ENCODE assay signal across 8 cellular contexts in the genomic region with DNA sequence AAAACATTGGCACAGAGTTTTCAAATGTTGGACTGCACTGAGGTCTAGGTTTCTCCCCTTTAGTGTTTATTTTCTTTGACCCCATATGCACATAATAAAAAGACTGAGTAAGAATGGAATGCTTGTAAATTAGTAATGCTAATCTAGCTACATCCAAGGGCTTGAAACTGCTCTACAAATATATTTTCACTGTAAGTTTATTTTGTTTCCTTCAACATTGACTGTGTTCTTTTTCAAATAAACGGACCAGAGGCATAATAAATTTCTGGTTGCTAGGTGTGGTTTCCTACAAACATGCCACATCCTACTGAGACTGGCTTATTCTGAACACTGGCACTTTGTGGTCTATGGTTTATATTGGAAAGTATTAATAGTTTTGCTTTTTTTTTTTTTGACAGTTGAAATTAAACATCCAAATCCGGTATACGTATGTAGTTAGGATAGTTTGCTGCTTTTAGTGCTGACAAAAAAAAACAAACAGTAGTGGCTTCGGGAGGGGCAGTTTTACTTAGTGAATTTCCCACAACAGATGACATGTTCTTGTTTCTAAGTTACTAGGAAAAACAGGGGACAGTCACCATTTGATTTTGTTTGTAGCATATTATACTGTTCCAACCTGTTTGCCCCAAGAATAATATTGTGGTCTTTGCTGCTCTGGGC. TPM values are rescaled to one million over a fixed set of nuclear protein-coding genes. Genes with fewer than 3 reads are reported as not detected.
A peak's percentile ranks its signal among the peaks of the same experiment; 100 is the strongest.
DNase-seq lines count a peak whose midpoint lies in the region; ATAC-seq and TF ChIP-seq lines count a peak whose summit lies in the region.

No MANE protein-coding gene starts in this region.

- CTCF ChIA-PET in A673 (lab: Charles Lee): no interaction called here

- no peaks in the 10 kb centered on the region for H3K27me3 Mint-ChIP-seq in mesothelial cell of epicardium (ENCODE audit: low read depth)

- BruUV-seq in A673 (replicated peaks; lab: Mats Ljungman, UMichigan): no TSS peak

- H3K27me3 ChIP-seq in ascending aorta (no peaks in the 10 kb centered on the region), A673 (replicated peaks; ENCODE audit: insufficient read depth, low read depth, low read length, poor library complexity) (no peaks in the 10 kb centered on the region)

- H3K4me3 ChIP-seq in ascending aorta (peak overlapping the region in 1 of 2 donors; percentile 13), A673 (ENCODE audit: low read depth, low read length, poor library complexity, severe bottlenecking) (no peak overlapping the region)

- H3K9me3 ChIP-seq in ascending aorta (no peaks in the 10 kb centered on the region), A673 (ENCODE audit: low read depth, low read length, poor library complexity, severe bottlenecking) (no peaks in the 10 kb centered on the region)

- H3K36me3 Mint-ChIP-seq in mesothelial cell of epicardium: peaks cover 10% of the 10 kb centered on the region

- peak; percentile 62 for DNase-seq in AG08395 (ENCODE audit: low spot score)
- DNase-seq in ascending aorta (ENCODE audit: low spot score in 2 of 2): no peak
- no peak for DNase-seq in mesothelial cell of epicardium (ENCODE audit: low spot score in 2 of 2, unreplicated experiment in 2 of 2)
- no peak for DNase-seq in GOT3 (lab: John Stamatoyannopoulos, UW)
- no peak for DNase-seq in activated CD4-positive, CD25-positive, alpha-beta regulatory T cell treated with anti-CD3 and anti-CD28 coated beads, Interleukin-2, amount 50 U/mL, for 72 hours
- DNase-seq in A673 (ENCODE audit: low spot score): no peak

- POLR2A ChIA-PET in A673 (lab: Charles Lee; ENCODE audit: low non-redundant PET): no interaction called here

- no peaks in the 10 kb centered on the region for H3K36me3 ChIP-seq in ascending aorta
- no peaks in the 10 kb centered on the region for H3K36me3 ChIP-seq in A673 (ENCODE audit: insufficient read depth, low read length, poor library complexity, severe bottlenecking)

- no peaks in the 10 kb centered on the region for H3K9me3 Mint-ChIP-seq in mesothelial cell of epicardium

- intact Hi-C loops in ascending aorta (cut with DNase I): loop anchor here (2.0 kb wide), 2 partner anchors 40 to 76 kb away; a partner anchor contains a TSS
- intact Hi-C loops in A673 (cut with micrococcal nuclease; ENCODE audit: unreplicated experiment): loop anchor here (10.0 kb wide), 1 partner anchor 684 kb away; no protein-coding TSS in a partner anchor

- ATAC-seq in HG03159 (IDR thresholded peaks at IDR 0.05; ENCODE audit: unreplicated experiment) (peak; percentile 47), HG02970 (IDR thresholded peaks at IDR 0.05; ENCODE audit: low FRiP score, unreplicated experiment) (no peak)

- H3K27ac ChIP-seq in ascending aorta (peak overlapping the region; percentile 83 to 89), A673 (ENCODE audit: low read depth, low read length, poor library complexity, severe bottlenecking) (no peak overlapping the region)

- peaks cover 3 to 26% of the 10 kb centered on the region in 2 donors for H3K4me1 ChIP-seq in ascending aorta
- H3K4me1 ChIP-seq in A673 (ENCODE audit: insufficient read depth, low read length, poor library complexity, severe bottlenecking): no peaks in the 10 kb centered on the region

- TF ChIP-seq CTCF in ascending aorta (IDR thresholded peaks at IDR 0.05): no peak
- no peak for TF ChIP-seq CTCF in mesothelial cell of epicardium (IDR thresholded peaks at IDR 0.05; ENCODE audit: unreplicated experiment)
- TF ChIP-seq CTCF in A673 (conservative IDR thresholded peaks at IDR 0.05; ENCODE audit: low read depth, low read length): no peak

- no peak overlapping the region for H3K4me3 Mint-ChIP-seq in mesothelial cell of epicardium

- H3K27ac Mint-ChIP-seq in mesothelial cell of epicardium: peak overlapping the region; percentile 18

- peaks cover 52% of the 10 kb centered on the region for H3K4me1 Mint-ChIP-seq in mesothelial cell of epicardium

RNA-seq across cellular contexts. Expression of a gene that starts 13.2 kb away (rescaled TPM):
- total RNA-seq in ascending aorta (13.5 TPM), mesothelial cell of epicardium (24.0 to 25.3 TPM (median 24.7 TPM) in 3 replicates), A673 (2021) (9.4 and 13.2 TPM in 2 replicates)

RNA-seq across cellular contexts. Expression of a gene that starts 39.0 kb away (rescaled TPM):
- total RNA-seq in ascending aorta (0.64 TPM), mesothelial cell of epicardium (20.4 to 22.4 TPM (median 21.5 TPM) in 3 replicates), A673 (2021) (16.1 and 18.1 TPM in 2 replicates)

Comparison
In these comparisons a context has a peak if more than half of its experiments do, and no peak if none do; other contexts are left out.
1. RNA of a gene that starts 39.0 kb away (total RNA-seq): 20.4 to 22.4 TPM in mesothelial cell of epicardium and 16.1 to 18.1 TPM in A673; 0.64 TPM in ascending aorta (single experiment); every median in the first group is over 10 times any median in the second.